15 cellular contexts compared by ENCODE assay signal in genomic region chr1:9805006-9805526, GRCh38. TPM values are rescaled to one million over a fixed set of nuclear protein-coding genes. Genes with fewer than 3 reads are reported as not detected.
A peak's percentile ranks its signal among the peaks of the same experiment; 100 is the strongest.
DNase-seq lines count a peak whose midpoint lies in the region; ATAC-seq and TF ChIP-seq lines count a peak whose summit lies in the region.
"Had no signal": no experiment of that assay in that cellular context is flagged by ENCODE, and none has a peak within 500 bp of the region (broad histone marks: within the 10 kb centered on the region; RNA-seq: fewer than 3 reads in every experiment).

No MANE protein-coding gene starts in this region.

- BruUV-seq in IMR-90 (replicated peaks; lab: Mats Ljungman, UMichigan) (no TSS peak), mammary epithelial cell (replicated peaks; lab: Mats Ljungman, UMichigan) (no TSS peak)

- no peak overlapping the region for H3K4me3 Mint-ChIP-seq in CD4-positive, alpha-beta memory T cell
- no peak overlapping the region for H3K4me3 Mint-ChIP-seq in neural progenitor cell
- H3K4me3 Mint-ChIP-seq: activated CD8-positive, alpha-beta memory T cell treated with anti-CD3 and anti-CD28 coated beads, Interleukin-2, amount 10 ng/mL, durations not matched to agents 7 days and 5 days had no signal

- CTCF ChIA-PET in CD4-positive, alpha-beta memory T cell (lab: Charles Lee; ENCODE audit: partially characterized antibody): no interaction called here
- CTCF ChIA-PET in IMR-90 (lab: Yijun Ruan, JAX) (interaction anchor here (1.2 kb wide), 1 partner anchor 9 kb away, joined by 4 read pairs; no protein-coding TSS in a partner anchor), mammary epithelial cell (lab: Charles Lee; ENCODE audit: low non-redundant PET) (interaction anchor here (0.5 to 0.6 kb wide), 2 partner anchors 27 to 77 kb away, joined by 3 to 5 read pairs; no protein-coding TSS in a partner anchor)

- H3F3A ChIP-seq in neural progenitor cell (ENCODE audit: low read depth): peaks cover 16% of the 10 kb centered on the region

- peaks cover 57% of the 10 kb centered on the region for H3K4me1 ChIP-seq in CD4-positive, alpha-beta memory T cell (ENCODE audit: insufficient read depth, low read length)
- H3K4me1 ChIP-seq in IMR-90 (ENCODE audit: control insufficient read depth, insufficient read depth, low read length) (peaks cover 5% of the 10 kb centered on the region; the same call in 1 of the 2 replicates), mammary epithelial cell (ENCODE audit: insufficient read depth, low read length) (peaks cover 16% of the 10 kb centered on the region), neural progenitor cell (peaks cover 32% of the 10 kb centered on the region)
- H3K4me1 ChIP-seq: BE2C had no signal

- no peak overlapping the region for H2BK15ac ChIP-seq in IMR-90 (ENCODE audit: low read depth, low read length)

- no peak overlapping the region for H4K8ac ChIP-seq in IMR-90 (ENCODE audit: low read depth in 2 of 2, low read length in 2 of 2)

- no peak for DNase-seq in CD4-positive, alpha-beta memory T cell
- DNase-seq in IMR-90: no peak
- peak; percentile 12 for DNase-seq in mammary epithelial cell
- DNase-seq in neural progenitor cell (ENCODE audit: low spot score): no peak
- no peak for DNase-seq in central memory CD4-positive, alpha-beta T cell
- DNase-seq: activated CD8-positive, alpha-beta memory T cell treated with anti-CD3 and anti-CD28 coated beads, Interleukin-2, amount 10 ng/mL, durations not matched to agents 7 days and 5 days; activated gamma-delta T cell; BE2C; hypothalamus; KBM-7; kidney glomerular epithelial cell; stimulated activated CD4-positive, alpha-beta T cell treated with anti-CD3 and anti-CD28 coated beads, Interleukin-2, amount 100 ng/mL, for 48 hours had no signal

- no peak overlapping the region for H3K14ac ChIP-seq in IMR-90 (replicated peaks; ENCODE audit: low read depth, low read length)

- peaks cover 0 to 8% of the 10 kb centered on the region in 2 donors for H3K36me3 Mint-ChIP-seq in CD4-positive, alpha-beta memory T cell
- peaks cover 8% of the 10 kb centered on the region for H3K36me3 Mint-ChIP-seq in neural progenitor cell

- no CpG with 5 or more reads among the region's 7 CpGs for WGBS in IMR-90 (ENCODE audit: extremely low coverage in 2 of 2, insufficient read length in 1 of 2), 2 experiments
- 23% methylated on average over 7 of the region's 7 CpGs for WGBS in mammary epithelial cell (ENCODE audit: low coverage, missing lambda C conversion rate)

- H3K4me1 Mint-ChIP-seq in CD4-positive, alpha-beta memory T cell: peaks cover 39 to 67% (median 53%) of the 10 kb centered on the region in 4 donors
- peaks cover 34% of the 10 kb centered on the region for H3K4me1 Mint-ChIP-seq in neural progenitor cell

- peak overlapping the region; percentile 34 for H2AK9ac ChIP-seq in IMR-90 (replicated peaks; ENCODE audit: low read depth, low read length, poor library complexity)

- intact Hi-C loops in CD4-positive, alpha-beta memory T cell (cut with micrococcal nuclease): no loop called here
- intact Hi-C loops in IMR-90 (cut with micrococcal nuclease): no loop called here
- intact Hi-C loops in mammary epithelial cell (cut with micrococcal nuclease): no loop called here

- no peak for TF ChIP-seq RAD21 in IMR-90 (IDR thresholded peaks at IDR 0.05; ENCODE audit: low read length)

- no peaks in the 10 kb centered on the region for H3K27me3 Mint-ChIP-seq in CD4-positive, alpha-beta memory T cell
- H3K27me3 Mint-ChIP-seq in neural progenitor cell (ENCODE audit: insufficient read depth, low read depth): peaks cover 2% of the 10 kb centered on the region
- H3K27me3 Mint-ChIP-seq: activated CD8-positive, alpha-beta memory T cell treated with anti-CD3 and anti-CD28 coated beads, Interleukin-2, amount 10 ng/mL, durations not matched to agents 7 days and 5 days had no signal

- no peak overlapping the region for H2AFZ ChIP-seq in IMR-90 (replicated peaks; ENCODE audit: low read length, poor library complexity)
- H2AFZ ChIP-seq in mammary epithelial cell (ENCODE audit: low read depth, low read length): peak overlapping the region; percentile 44
- H2AFZ ChIP-seq in neural progenitor cell (replicated peaks): no peak overlapping the region

- no peak overlapping the region for H3K9ac ChIP-seq in IMR-90 (ENCODE audit: low read depth, low read length)
- peak overlapping the region; percentile 65 for H3K9ac ChIP-seq in mammary epithelial cell (ENCODE audit: insufficient read depth, low read length)
- no peak overlapping the region for H3K9ac ChIP-seq in neural progenitor cell

- H3K9me3 Mint-ChIP-seq in CD4-positive, alpha-beta memory T cell: no peaks in the 10 kb centered on the region
- peaks cover 4% of the 10 kb centered on the region for H3K9me3 Mint-ChIP-seq in neural progenitor cell

- H3K4ac ChIP-seq in IMR-90 (ENCODE audit: low read depth, low read length): no peak overlapping the region

- peaks cover 12 to 68% of the 10 kb centered on the region in 2 experiments; a peak in 3 of 4 replicates for H3K79me1 ChIP-seq in IMR-90 (ENCODE audit: low read depth in 1 of 2, low read length in 2 of 2)

- no peak overlapping the region; the same call in 1 of the 2 replicates for H3K4me2 ChIP-seq in IMR-90 (ENCODE audit: low read depth, low read length)
- peak overlapping the region; percentile 63 for H3K4me2 ChIP-seq in mammary epithelial cell (ENCODE audit: insufficient read depth, low read depth, low read length)
- peak overlapping the region; percentile 24 for H3K4me2 ChIP-seq in neural progenitor cell

- H4K20me1 ChIP-seq in IMR-90 (ENCODE audit: insufficient read depth, low read length): peaks cover 67% of the 10 kb centered on the region
- H4K20me1 ChIP-seq in mammary epithelial cell (ENCODE audit: insufficient read depth, low read length): peaks cover 4% of the 10 kb centered on the region
- peaks cover 95% of the 10 kb centered on the region for H4K20me1 ChIP-seq in neural progenitor cell (ENCODE audit: low read depth)

- no peaks in the 10 kb centered on the region for H3K36me3 ChIP-seq in CD4-positive, alpha-beta memory T cell (ENCODE audit: insufficient read depth, low read length)
- H3K36me3 ChIP-seq in IMR-90 (ENCODE audit: control insufficient read depth, insufficient read depth, low read length) (no peaks in the 10 kb centered on the region; the same call in 1 of the 2 replicates), mammary epithelial cell (ENCODE audit: insufficient read depth, low read length) (peaks cover 2% of the 10 kb centered on the region), neural progenitor cell (peaks cover 4% of the 10 kb centered on the region)
- H3K36me3 ChIP-seq: BE2C had no signal

- no peak overlapping the region for H3K4me3 ChIP-seq in CD4-positive, alpha-beta memory T cell (ENCODE audit: low read length in 2 of 2)
- H3K4me3 ChIP-seq in IMR-90 (ENCODE audit: insufficient read depth, low read depth, low read length) (no peak overlapping the region), mammary epithelial cell (replicated peaks in 1 of 3; ENCODE audit: insufficient read depth in 1 of 3, low read depth in 2 of 3, low read length in 3 of 3) (peak overlapping the region in 1 of 3 experiments; percentile 36), neural progenitor cell (no peak overlapping the region)

- in situ Hi-C loops in IMR-90 (cut with MboI; ENCODE audit: low sequenced_read_pairs) (no loop called here), mammary epithelial cell (cut with MboI; ENCODE audit: low sequenced_read_pairs in 2 of 2) (no loop called here)

- dilution Hi-C loops in IMR-90 (cut with HindIII; ENCODE audit: low sequenced_read_pairs, unreplicated experiment) (no loop called here), mammary epithelial cell (cut with HindIII; ENCODE audit: low sequenced_read_pairs) (loop anchor here (5.0 kb wide), 1 partner anchor 68 kb away; no protein-coding TSS in a partner anchor)

- H3K56ac ChIP-seq in IMR-90 (ENCODE audit: extremely low read depth, insufficient read depth, low read length): no peak overlapping the region

- no peak overlapping the region for H4K5ac ChIP-seq in IMR-90 (ENCODE audit: low read depth, low read length)

- no peak overlapping the region for H2BK5ac ChIP-seq in IMR-90 (ENCODE audit: low read depth, low read length, poor library complexity, severe bottlenecking)

- H3K18ac ChIP-seq in IMR-90 (ENCODE audit: low read depth, low read length): no peak overlapping the region

- peak; percentile 14; the same call in 1 of the 2 replicates for ATAC-seq in IMR-90 (ENCODE audit: low read depth)
- ATAC-seq in HG03460 (IDR thresholded peaks at IDR 0.05; ENCODE audit: unreplicated experiment): no peak
- ATAC-seq in GM18858 (IDR thresholded peaks at IDR 0.05; ENCODE audit: unreplicated experiment): no peak
- ATAC-seq: activated CD4-positive, CD25-positive, alpha-beta regulatory T cell treated with anti-CD3 and anti-CD28 coated beads, Interleukin-2, amount 50 U/mL, for 24 hours; activated CD8-positive, alpha-beta memory T cell treated with anti-CD3 and anti-CD28 coated beads, Interleukin-2, amount 10 ng/mL, durations not matched to agents 7 days and 5 days had no signal

- H3K79me2 ChIP-seq in mammary epithelial cell (ENCODE audit: insufficient read depth, low read length) (peaks cover 93% of the 10 kb centered on the region), neural progenitor cell (ENCODE audit: low read depth) (peaks cover 100% of the 10 kb centered on the region)

- H2AK5ac ChIP-seq in IMR-90 (ENCODE audit: low read depth, low read length): no peak overlapping the region

- peaks cover 12% of the 10 kb centered on the region for H3K9me1 ChIP-seq in IMR-90 (ENCODE audit: insufficient read depth, low read length)

- H2BK120ac ChIP-seq in IMR-90 (ENCODE audit: low read depth, low read length): no peak overlapping the region

- TF ChIP-seq CTCF in IMR-90 (conservative IDR thresholded peaks at IDR 0.05; ENCODE audit: low read depth, low read length): no peak
- TF ChIP-seq CTCF in mammary epithelial cell (conservative IDR thresholded peaks at IDR 0.05 in 1 of 2, IDR thresholded peaks at IDR 0.05 in 1 of 2; ENCODE audit: extremely low read depth in 1 of 2, insufficient read depth in 1 of 2, low read depth in 1 of 2, low read length in 2 of 2): no peak
- TF ChIP-seq CTCF in neural progenitor cell (IDR thresholded peaks at IDR 0.05): no peak

- no peak overlapping the region for H2BK20ac ChIP-seq in IMR-90 (ENCODE audit: low read depth, low read length)

- no peak for TF ChIP-seq POLR2A in IMR-90 (IDR thresholded peaks at IDR 0.05; ENCODE audit: low read depth, low read length)

- no peaks in the 10 kb centered on the region for H3K27me3 ChIP-seq in CD4-positive, alpha-beta memory T cell (ENCODE audit: insufficient read depth, low read length)
- no peaks in the 10 kb centered on the region for H3K27me3 ChIP-seq in IMR-90 (ENCODE audit: control insufficient read depth, insufficient read depth, low read length)
- H3K27me3 ChIP-seq in mammary epithelial cell (ENCODE audit: insufficient read depth, low read length): no peaks in the 10 kb centered on the region
- H3K27me3 ChIP-seq in neural progenitor cell: no peaks in the 10 kb centered on the region
- H3K27me3 ChIP-seq: BE2C had no signal

- no peak overlapping the region for H4K91ac ChIP-seq in IMR-90 (ENCODE audit: insufficient read depth, low read depth, low read length)

- POLR2A ChIA-PET in CD4-positive, alpha-beta memory T cell (lab: Charles Lee; ENCODE audit: partially characterized antibody): interaction anchor here (1.1 kb wide), 1 partner anchor 11 kb away, joined by 4 read pairs; no protein-coding TSS in a partner anchor
- POLR2A ChIA-PET in IMR-90 (lab: Charles Lee; ENCODE audit: unreplicated experiment): interaction anchor here (0.5 kb wide), 1 partner anchor 11 kb away, joined by 6 read pairs; no protein-coding TSS in a partner anchor

- no peaks in the 10 kb centered on the region for H3K9me3 ChIP-seq in CD4-positive, alpha-beta memory T cell (ENCODE audit: control insufficient read depth in 1 of 2, low read length in 2 of 2)
- H3K9me3 ChIP-seq in IMR-90 (ENCODE audit: control insufficient read depth, insufficient read depth, low read length): no peaks in the 10 kb centered on the region
- no peaks in the 10 kb centered on the region for H3K9me3 ChIP-seq in mammary epithelial cell (replicated peaks; ENCODE audit: insufficient read depth, low read length)
- H3K9me3 ChIP-seq in neural progenitor cell (ENCODE audit: low read depth): no peaks in the 10 kb centered on the region
- H3K9me3 ChIP-seq: BE2C had no signal

- H3K27ac Mint-ChIP-seq in CD4-positive, alpha-beta memory T cell: peak overlapping the region in 6 of 7 donors; percentile 35 to 76 (median 49)
- peak overlapping the region; percentile 41 for H3K27ac Mint-ChIP-seq in neural progenitor cell
- H3K27ac Mint-ChIP-seq: activated CD8-positive, alpha-beta memory T cell treated with anti-CD3 and anti-CD28 coated beads, Interleukin-2, amount 10 ng/mL, durations not matched to agents 7 days and 5 days had no signal

- H3K23ac ChIP-seq in IMR-90 (ENCODE audit: low read depth, low read length): no peak overlapping the region

- H3K27ac ChIP-seq in CD4-positive, alpha-beta memory T cell (ENCODE audit: low read depth, low read length): no peak overlapping the region
- H3K27ac ChIP-seq in IMR-90 (ENCODE audit: insufficient read depth, low read length): no peak overlapping the region
- H3K27ac ChIP-seq in mammary epithelial cell (ENCODE audit: insufficient read depth, low read depth, low read length): peak overlapping the region; percentile 85
- H3K27ac ChIP-seq in neural progenitor cell: peak overlapping the region; percentile 80

RNA-seq across cellular contexts. Expression of gene CLSTN1, which starts 18.7 kb away (rescaled TPM):
- total RNA-seq in CD4-positive, alpha-beta memory T cell: 100 to 1,000 TPM; 107 to 109 TPM
- polyA plus RNA-seq in CD4-positive, alpha-beta memory T cell: 10 to 100 TPM in 1 of 2 donors, 1 to 10 TPM in 1; 6.9 to 50.9 TPM
- total RNA-seq in IMR-90 (2012; rRNA removed) (30.1 and 31.9 TPM in 2 replicates), mammary epithelial cell (100 to 1,000 TPM; 229 to 335 TPM), neural progenitor cell (ENCODE audit: low replicate concordance) (75.4 and 112 TPM in 2 replicates)
- polyA plus RNA-seq in IMR-90 (2012; rRNA removed) (55.0 and 72.2 TPM in 2 replicates), mammary epithelial cell (168 TPM)
- 61.7 and 74.8 TPM in 2 replicates for polyA plus RNA-seq in IMR-90 (2012; cell fraction: cytosol; rRNA removed)
- polyA plus RNA-seq in IMR-90 (2012; cell fraction: nucleus; rRNA removed; ENCODE audit: low replicate concordance): 63.4 and 67.9 TPM in 2 replicates
- polyA minus RNA-seq in mammary epithelial cell: 399 TPM

Comparison
In these comparisons a context has a peak if more than half of its experiments do, and no peak if none do; other contexts are left out.
1. H3K27ac ChIP-seq: peak in mammary epithelial cell (single experiment) and neural progenitor cell (single experiment); none in CD4-positive, alpha-beta memory T cell (single experiment) and IMR-90 (single experiment).